In the genomic region with DNA sequence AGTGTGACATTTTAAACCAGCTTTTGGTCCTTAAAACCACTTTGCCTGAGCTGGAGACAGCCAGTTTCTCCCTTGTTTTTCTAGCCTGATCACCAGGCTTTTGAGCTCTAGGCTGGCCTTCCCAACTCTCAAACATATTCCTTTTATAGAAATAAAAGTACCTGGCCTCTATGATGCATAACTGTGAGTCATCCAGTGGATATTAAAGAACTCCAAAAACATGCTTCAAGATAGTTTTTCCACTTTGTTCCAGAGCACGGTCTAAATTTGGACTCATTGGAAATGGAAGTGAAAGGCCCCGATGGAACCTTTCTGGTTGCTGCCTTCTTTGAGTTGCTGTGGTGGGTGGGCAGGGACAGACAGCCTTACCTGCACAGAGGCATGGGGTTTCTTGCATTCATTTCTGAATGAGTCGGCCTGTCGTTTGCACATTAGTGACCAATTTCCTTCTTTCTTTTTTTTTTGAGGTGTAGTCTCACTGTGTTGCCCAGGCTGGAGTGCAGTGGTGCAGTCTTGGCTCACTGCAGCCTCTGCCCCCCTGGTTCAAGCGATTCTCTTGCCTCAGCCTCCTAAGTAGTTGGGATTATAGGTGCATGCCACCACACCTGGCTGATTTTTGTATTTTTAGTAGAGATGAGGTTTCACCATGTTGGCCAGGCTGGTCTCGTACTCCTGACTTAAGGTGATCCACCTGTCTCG, we compare ENCODE assay signal across 1 cellular context.
A peak's percentile ranks its signal among the peaks of the same experiment; 100 is the strongest.
TF ChIP-seq lines count a peak whose summit lies in the region.

No MANE protein-coding gene starts in this region.

TF ChIP-seq in endothelial cell of umbilical vein, 7 proteins besides CTCF, POLR2A, EP300 and RAD21:
- TF ChIP-seq JUN (IDR thresholded peaks at IDR 0.05; ENCODE audit: borderline replicate concordance, insufficient read depth, insufficient read length, low read depth) = peak; percentile 40
- no peak for TF ChIP-seq MYC (IDR thresholded peaks at IDR 0.05; ENCODE audit: low read depth, low read length)
- peak; percentile 19 for TF ChIP-seq POLR2AphosphoS5 (IDR thresholded peaks at IDR 0.05; ENCODE audit: insufficient read depth, low read depth, low read length)
- peak; percentile 81 for TF ChIP-seq FOS (IDR thresholded peaks at IDR 0.05; ENCODE audit: borderline replicate concordance, insufficient read depth, low read length)
